Comparison of ENCODE assay signal across 8 cellular contexts in genomic region chr5:135977375-135977928, GRCh38. TPM values are rescaled to one million over a fixed set of nuclear protein-coding genes. Genes with fewer than 3 reads are reported as not detected.
A peak's percentile ranks its signal among the peaks of the same experiment; 100 is the strongest.
DNase-seq lines count a peak whose midpoint lies in the region; ATAC-seq and TF ChIP-seq lines count a peak whose summit lies in the region.

No MANE protein-coding gene starts in this region.

- 38% methylated on average over 10 of the region's 17 CpGs for WGBS in esophagus muscularis mucosa

- H3K27ac ChIP-seq in esophagus muscularis mucosa (replicated peaks in 1 of 4), result no peak overlapping the region

- H3K36me3 ChIP-seq in esophagus muscularis mucosa, result no peaks in the 10 kb centered on the region

- peaks cover 0 to 26% (median 17%) of the 10 kb centered on the region in 4 donors for H3K4me1 ChIP-seq in esophagus muscularis mucosa

- intact Hi-C loops in esophagus muscularis mucosa (cut with DNase I), result no loop called here

- H3K9me3 ChIP-seq in esophagus muscularis mucosa, result no peaks in the 10 kb centered on the region

- H3K4me3 ChIP-seq in esophagus muscularis mucosa, result no peak overlapping the region

- peak; percentile 16 to 48 (median 30) for TF ChIP-seq CTCF in esophagus muscularis mucosa (IDR thresholded peaks at IDR 0.05)

- peak; percentile 67 for DNase-seq in activated CD4-positive, alpha-beta T cell treated with anti-CD3 and anti-CD28 coated beads for 48 hours
- DNase-seq in esophagus muscularis mucosa (ENCODE audit: extremely low spot score) (no peak), nucleus accumbens (lab: John Stamatoyannopoulos, UW) (peak in 31 of 56 donors; percentile 1 to 71 (median 13)), NCI-H1417 treated with DMSO at 0.1 percent for 48 hours (lab: John Stamatoyannopoulos, UW) (no peak), NCI-H446 treated with DMSO at 0.1 percent for 48 hours (lab: John Stamatoyannopoulos, UW) (no peak)

- ATAC-seq in GM18867 (IDR thresholded peaks at IDR 0.05; ENCODE audit: unreplicated experiment) (peak; percentile 84), HG03439 (IDR thresholded peaks at IDR 0.05; ENCODE audit: unreplicated experiment) (peak; percentile 53), HG03045 (IDR thresholded peaks at IDR 0.05; ENCODE audit: unreplicated experiment) (no peak)

- no peak for TF ChIP-seq POLR2A in esophagus muscularis mucosa (IDR thresholded peaks at IDR 0.05; ENCODE audit: low read depth)

- no peak for TF ChIP-seq EP300 in esophagus muscularis mucosa (IDR thresholded peaks at IDR 0.05)

- no peaks in the 10 kb centered on the region for H3K27me3 ChIP-seq in esophagus muscularis mucosa

RNA-seq across cellular contexts. Expression of gene LECT2, which starts 22.7 kb away (rescaled TPM):
- total RNA-seq in esophagus muscularis mucosa, result not detected

RNA-seq across cellular contexts. Expression of gene TGFBI, which starts 51.3 kb away (rescaled TPM):
- total RNA-seq in esophagus muscularis mucosa, result 100 to 1,000 TPM in 2 of 4 donors, 10 to 100 TPM in 2; 62.3 to 128 (median 92.9) TPM

Comparison
In these comparisons a context has a peak if more than half of its experiments do, and no peak if none do; other contexts are left out.
1. DNase-seq: peak in activated CD4-positive, alpha-beta T cell treated with anti-CD3 and anti-CD28 coated beads for 48 hours (single experiment) and nucleus accumbens (31 of 56); none in esophagus muscularis mucosa (single experiment), NCI-H1417 treated with DMSO at 0.1 percent for 48 hours (single experiment) and NCI-H446 treated with DMSO at 0.1 percent for 48 hours (single experiment).